2 cellular contexts compared by ENCODE assay signal in genomic region chr9:84966876-84967830, GRCh38.
TF ChIP-seq lines count a peak whose summit lies in the region.

No MANE protein-coding gene starts in this region.

TF ChIP-seq in H1, 55 proteins besides CTCF, POLR2A, EP300 and RAD21 (continued from another document):
- TF ChIP-seq ATF2 (IDR thresholded peaks at IDR 0.05; ENCODE audit: low read length) (no peak), GTF2F1 (IDR thresholded peaks at IDR 0.05; ENCODE audit: borderline replicate concordance, low read depth, low read length) (no peak), ASH2L (IDR thresholded peaks at IDR 0.05; ENCODE audit: low read length) (no peak), CEBPB (IDR thresholded peaks at IDR 0.05; ENCODE audit: low read depth, low read length) (no peak), TEAD4 (IDR thresholded peaks at IDR 0.05; ENCODE audit: low read depth, low read length) (no peak), EZH2 (IDR thresholded peaks at IDR 0.05; ENCODE audit: low read depth, low read length, severe bottlenecking) (no peak), BRCA1 (IDR thresholded peaks at IDR 0.05; ENCODE audit: low read depth, low read length) (no peak), TAF1 (IDR thresholded peaks at IDR 0.05; ENCODE audit: low read depth, low read length) (no peak), JUND (IDR thresholded peaks at IDR 0.05; ENCODE audit: low read length) (no peak)
TF ChIP-seq in H1: peak in this region for 0.

TF ChIP-seq in neural cell, 6 proteins besides CTCF, POLR2A, EP300 and RAD21 (continued from another document):
- TF ChIP-seq REST (IDR thresholded peaks at IDR 0.05; ENCODE audit: borderline replicate concordance) (no peak), SMC3 (conservative IDR thresholded peaks at IDR 0.05; ENCODE audit: poor library complexity) (no peak), POLR2AphosphoS5 (IDR thresholded peaks at IDR 0.05) (no peak)
TF ChIP-seq in neural cell: peak in this region for 0.
